ENCODE assay signal across 1 cellular context in the genomic region with DNA sequence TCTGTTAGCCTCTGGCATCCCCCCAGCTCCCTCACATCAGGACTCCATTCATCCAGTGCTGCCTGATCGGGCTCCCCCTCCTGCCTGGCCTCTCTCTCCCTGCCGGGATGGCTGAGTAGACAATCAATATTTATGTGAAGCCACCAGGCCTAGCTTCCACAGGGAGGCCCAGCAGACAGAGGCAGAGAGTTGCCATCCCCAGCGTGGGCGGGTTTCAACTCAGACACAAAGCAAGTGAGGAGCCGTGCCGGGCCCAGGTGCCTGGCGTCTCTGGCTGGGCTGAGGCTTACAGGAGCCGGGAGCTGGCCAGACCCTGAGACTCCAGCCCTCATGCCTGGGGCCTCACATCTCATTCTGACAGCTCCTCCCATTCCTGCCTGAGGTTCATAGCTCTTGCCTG.
TF ChIP-seq lines count a peak whose summit lies in the region.

No MANE protein-coding gene starts in this region.

TF ChIP-seq in WTC11, 78 proteins besides CTCF, POLR2A, EP300 and RAD21 (continued from another document):
- TF ChIP-seq, protein P1, sequence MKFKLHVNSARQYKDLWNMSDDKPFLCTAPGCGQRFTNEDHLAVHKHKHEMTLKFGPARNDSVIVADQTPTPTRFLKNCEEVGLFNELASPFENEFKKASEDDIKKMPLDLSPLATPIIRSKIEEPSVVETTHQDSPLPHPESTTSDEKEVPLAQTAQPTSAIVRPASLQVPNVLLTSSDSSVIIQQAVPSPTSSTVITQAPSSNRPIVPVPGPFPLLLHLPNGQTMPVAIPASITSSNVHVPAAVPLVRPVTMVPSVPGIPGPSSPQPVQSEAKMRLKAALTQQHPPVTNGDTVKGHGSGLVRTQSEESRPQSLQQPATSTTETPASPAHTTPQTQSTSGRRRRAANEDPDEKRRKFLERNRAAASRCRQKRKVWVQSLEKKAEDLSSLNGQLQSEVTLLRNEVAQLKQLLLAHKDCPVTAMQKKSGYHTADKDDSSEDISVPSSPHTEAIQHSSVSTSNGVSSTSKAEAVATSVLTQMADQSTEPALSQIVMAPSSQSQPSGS (CRISPR knock-in tag; IDR thresholded peaks at IDR 0.05; ENCODE audit: borderline replicate concordance, low read depth), result no peak
- no peak for TF ChIP-seq MXD4 (CRISPR knock-in tag; IDR thresholded peaks at IDR 0.05; ENCODE audit: borderline replicate concordance)
- TF ChIP-seq PRRX2 (CRISPR knock-in tag; IDR thresholded peaks at IDR 0.05), result no peak
- TF ChIP-seq PRDM15 (CRISPR knock-in tag; IDR thresholded peaks at IDR 0.05), result no peak
TF ChIP-seq in WTC11: peak in this region for 0.
